Comparison of ENCODE assay signal across 1 cellular context in the genomic region with DNA sequence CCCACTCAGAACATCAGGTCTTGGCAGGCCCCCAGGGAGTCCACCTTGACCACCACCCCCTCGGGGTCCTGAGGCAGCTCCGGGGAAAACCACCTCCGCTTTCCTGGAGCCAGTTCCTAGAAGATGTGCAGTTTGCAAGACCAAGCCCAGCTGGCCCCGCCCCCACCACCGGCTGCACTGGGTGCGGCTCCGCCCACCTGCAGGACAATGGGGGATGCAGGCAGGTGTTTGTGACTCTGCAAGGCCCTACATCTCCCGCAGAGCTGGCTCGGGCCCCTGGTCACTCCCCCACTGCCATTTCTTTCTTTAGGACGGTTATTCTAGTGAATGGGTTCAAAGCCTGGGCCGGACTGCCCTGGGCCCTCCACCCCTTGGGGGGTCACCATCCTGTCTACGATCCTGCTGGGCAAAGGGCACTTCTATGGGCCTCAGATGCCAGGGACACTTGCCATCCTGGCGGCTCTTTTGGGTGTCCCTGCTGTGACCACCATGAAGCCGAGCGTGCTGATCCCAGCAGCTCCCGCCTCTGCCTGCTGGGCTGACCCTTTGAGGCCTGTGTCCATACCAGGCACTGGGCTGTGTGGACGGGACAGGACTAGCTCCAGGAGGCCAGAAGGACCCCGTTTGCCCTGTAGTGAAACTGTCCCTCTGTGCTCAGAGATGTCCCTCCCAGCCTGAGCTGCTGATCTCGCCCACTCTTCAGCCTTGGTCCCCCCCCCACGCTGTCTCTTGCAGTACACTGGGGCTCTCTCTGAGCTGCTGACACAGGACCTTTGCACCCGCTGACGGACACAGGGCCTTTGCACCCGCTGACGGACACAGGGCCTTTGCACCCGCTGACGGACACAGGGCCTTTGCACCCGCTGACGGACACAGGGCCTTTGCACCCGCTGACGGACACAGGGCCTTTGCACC.
TF ChIP-seq lines count a peak whose summit lies in the region.

No MANE protein-coding gene starts in this region.

TF ChIP-seq in HepG2, 621 proteins besides CTCF, POLR2A, EP300 and RAD21 (continued from another document and continues in another):
- TF ChIP-seq PATZ1 (CRISPR knock-in tag; IDR thresholded peaks at IDR 0.05) (peak; percentile 46; the same call in 1 of the 2 replicates), AGO1 (IDR thresholded peaks at IDR 0.05; ENCODE audit: low read depth, low read length, poor library complexity, severe bottlenecking) (no peak), FOSL1 (CRISPR knock-in tag; IDR thresholded peaks at IDR 0.05; ENCODE audit: borderline replicate concordance) (no peak), SP1 (IDR thresholded peaks at IDR 0.05) (no peak), SP1 (CRISPR knock-in tag; IDR thresholded peaks at IDR 0.05) (no peak), MAZ (IDR thresholded peaks at IDR 0.05; ENCODE audit: borderline replicate concordance, low read depth, low read length) (no peak), MAZ (CRISPR knock-in tag; IDR thresholded peaks at IDR 0.05; ENCODE audit: low read depth) (0 out of 2 replicates have a peak, but pooled peaks have one; percentile 39), LRRFIP1 (CRISPR knock-in tag; conservative IDR thresholded peaks at IDR 0.05) (no peak), MTA1 (CRISPR knock-in tag; IDR thresholded peaks at IDR 0.05; ENCODE audit: borderline replicate concordance) (no peak), ZNF354B (CRISPR knock-in tag; IDR thresholded peaks at IDR 0.05) (no peak), NFE2 (CRISPR knock-in tag; IDR thresholded peaks at IDR 0.05) (no peak), ZBTB38 (CRISPR knock-in tag; IDR thresholded peaks at IDR 0.05) (no peak), ERF (CRISPR knock-in tag; IDR thresholded peaks at IDR 0.05) (no peak), ZNF562 (CRISPR knock-in tag; IDR thresholded peaks at IDR 0.05; ENCODE audit: borderline replicate concordance) (no peak), ZBTB20 (CRISPR knock-in tag; IDR thresholded peaks at IDR 0.05; ENCODE audit: borderline replicate concordance, low read depth) (no peak), ZMYM3 (CRISPR knock-in tag; IDR thresholded peaks at IDR 0.05) (peak; percentile 100), YEATS4 (CRISPR knock-in tag; IDR thresholded peaks at IDR 0.05; ENCODE audit: borderline replicate concordance) (no peak), ZNF263 (CRISPR knock-in tag; IDR thresholded peaks at IDR 0.05) (no peak), ZNF639 (CRISPR knock-in tag; conservative IDR thresholded peaks at IDR 0.05) (no peak), ZFP90 (CRISPR knock-in tag; IDR thresholded peaks at IDR 0.05; ENCODE audit: borderline replicate concordance) (no peak), ZNF644 (CRISPR knock-in tag; IDR thresholded peaks at IDR 0.05; ENCODE audit: low read depth) (no peak), RBM39 (IDR thresholded peaks at IDR 0.05; ENCODE audit: low read depth, low read length, poor library complexity, severe bottlenecking) (no peak), KDM1A (CRISPR knock-in tag; IDR thresholded peaks at IDR 0.05) (peak; percentile 80; the same call in 1 of the 2 replicates), RFXAP (CRISPR knock-in tag; IDR thresholded peaks at IDR 0.05; ENCODE audit: borderline replicate concordance) (no peak), MED1 (CRISPR knock-in tag; IDR thresholded peaks at IDR 0.05) (no peak), KMT2B (CRISPR knock-in tag; IDR thresholded peaks at IDR 0.05) (no peak), ZFX (CRISPR knock-in tag; IDR thresholded peaks at IDR 0.05; ENCODE audit: low read depth) (no peak), XBP1 (CRISPR knock-in tag; IDR thresholded peaks at IDR 0.05) (no peak), HCFC1 (IDR thresholded peaks at IDR 0.05; ENCODE audit: low read depth, low read length) (no peak), ZNF572 (CRISPR knock-in tag; IDR thresholded peaks at IDR 0.05) (no peak), ZEB1 (IDR thresholded peaks at IDR 0.05; ENCODE audit: insufficient replicate concordance, low read depth) (peak; percentile 36), POLR2AphosphoS2 (IDR thresholded peaks at IDR 0.05; ENCODE audit: low read depth, low read length) (no peak), ZNF672 (CRISPR knock-in tag; IDR thresholded peaks at IDR 0.05) (no peak), SP140L (CRISPR knock-in tag; IDR thresholded peaks at IDR 0.05; ENCODE audit: borderline replicate concordance) (no peak), ISX (CRISPR knock-in tag; conservative IDR thresholded peaks at IDR 0.05) (no peak), SP4 (CRISPR knock-in tag; IDR thresholded peaks at IDR 0.05) (0 out of 2 replicates have a peak, but pooled peaks have one; percentile 23), ZFP62 (CRISPR knock-in tag; IDR thresholded peaks at IDR 0.05) (no peak), MEIS1 (CRISPR knock-in tag; IDR thresholded peaks at IDR 0.05; ENCODE audit: borderline replicate concordance) (no peak), CREBL2 (CRISPR knock-in tag; IDR thresholded peaks at IDR 0.05; ENCODE audit: borderline replicate concordance) (no peak), KDM4B (CRISPR knock-in tag; IDR thresholded peaks at IDR 0.05) (no peak), MYC (CRISPR knock-in tag; IDR thresholded peaks at IDR 0.05; ENCODE audit: borderline replicate concordance) (no peak), RFX1 (IDR thresholded peaks at IDR 0.05) (no peak), ZZZ3 (CRISPR knock-in tag; IDR thresholded peaks at IDR 0.05; ENCODE audit: borderline replicate concordance) (no peak), NFIC (IDR thresholded peaks at IDR 0.05; ENCODE audit: low read length) (no peak), MIER3 (CRISPR knock-in tag; IDR thresholded peaks at IDR 0.05; ENCODE audit: borderline replicate concordance) (no peak), MBNL3 (CRISPR knock-in tag; conservative IDR thresholded peaks at IDR 0.05) (no peak)
- TF ChIP-seq, protein P1, sequence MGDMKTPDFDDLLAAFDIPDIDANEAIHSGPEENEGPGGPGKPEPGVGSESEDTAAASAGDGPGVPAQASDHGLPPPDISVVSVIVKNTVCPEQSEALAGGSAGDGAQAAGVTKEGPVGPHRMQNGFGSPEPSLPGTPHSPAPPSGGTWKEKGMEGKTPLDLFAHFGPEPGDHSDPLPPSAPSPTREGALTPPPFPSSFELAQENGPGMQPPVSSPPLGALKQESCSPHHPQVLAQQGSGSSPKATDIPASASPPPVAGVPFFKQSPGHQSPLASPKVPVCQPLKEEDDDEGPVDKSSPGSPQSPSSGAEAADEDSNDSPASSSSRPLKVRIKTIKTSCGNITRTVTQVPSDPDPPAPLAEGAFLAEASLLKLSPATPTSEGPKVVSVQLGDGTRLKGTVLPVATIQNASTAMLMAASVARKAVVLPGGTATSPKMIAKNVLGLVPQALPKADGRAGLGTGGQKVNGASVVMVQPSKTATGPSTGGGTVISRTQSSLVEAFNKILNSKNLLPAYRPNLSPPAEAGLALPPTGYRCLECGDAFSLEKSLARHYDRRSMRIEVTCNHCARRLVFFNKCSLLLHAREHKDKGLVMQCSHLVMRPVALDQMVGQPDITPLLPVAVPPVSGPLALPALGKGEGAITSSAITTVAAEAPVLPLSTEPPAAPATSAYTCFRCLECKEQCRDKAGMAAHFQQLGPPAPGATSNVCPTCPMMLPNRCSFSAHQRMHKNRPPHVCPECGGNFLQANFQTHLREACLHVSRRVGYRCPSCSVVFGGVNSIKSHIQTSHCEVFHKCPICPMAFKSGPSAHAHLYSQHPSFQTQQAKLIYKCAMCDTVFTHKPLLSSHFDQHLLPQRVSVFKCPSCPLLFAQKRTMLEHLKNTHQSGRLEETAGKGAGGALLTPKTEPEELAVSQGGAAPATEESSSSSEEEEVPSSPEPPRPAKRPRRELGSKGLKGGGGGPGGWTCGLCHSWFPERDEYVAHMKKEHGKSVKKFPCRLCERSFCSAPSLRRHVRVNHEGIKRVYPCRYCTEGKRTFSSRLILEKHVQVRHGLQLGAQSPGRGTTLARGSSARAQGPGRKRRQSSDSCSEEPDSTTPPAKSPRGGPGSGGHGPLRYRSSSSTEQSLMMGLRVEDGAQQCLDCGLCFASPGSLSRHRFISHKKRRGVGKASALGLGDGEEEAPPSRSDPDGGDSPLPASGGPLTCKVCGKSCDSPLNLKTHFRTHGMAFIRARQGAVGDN (CRISPR knock-in tag; IDR thresholded peaks at IDR 0.05), result peak; percentile 51; the same call in 1 of the 2 replicates
- TF ChIP-seq, protein P2, sequence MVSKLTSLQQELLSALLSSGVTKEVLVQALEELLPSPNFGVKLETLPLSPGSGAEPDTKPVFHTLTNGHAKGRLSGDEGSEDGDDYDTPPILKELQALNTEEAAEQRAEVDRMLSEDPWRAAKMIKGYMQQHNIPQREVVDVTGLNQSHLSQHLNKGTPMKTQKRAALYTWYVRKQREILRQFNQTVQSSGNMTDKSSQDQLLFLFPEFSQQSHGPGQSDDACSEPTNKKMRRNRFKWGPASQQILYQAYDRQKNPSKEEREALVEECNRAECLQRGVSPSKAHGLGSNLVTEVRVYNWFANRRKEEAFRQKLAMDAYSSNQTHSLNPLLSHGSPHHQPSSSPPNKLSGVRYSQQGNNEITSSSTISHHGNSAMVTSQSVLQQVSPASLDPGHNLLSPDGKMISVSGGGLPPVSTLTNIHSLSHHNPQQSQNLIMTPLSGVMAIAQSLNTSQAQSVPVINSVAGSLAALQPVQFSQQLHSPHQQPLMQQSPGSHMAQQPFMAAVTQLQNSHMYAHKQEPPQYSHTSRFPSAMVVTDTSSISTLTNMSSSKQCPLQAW (CRISPR knock-in tag; IDR thresholded peaks at IDR 0.05), result no peak
- TF ChIP-seq, protein P3, sequence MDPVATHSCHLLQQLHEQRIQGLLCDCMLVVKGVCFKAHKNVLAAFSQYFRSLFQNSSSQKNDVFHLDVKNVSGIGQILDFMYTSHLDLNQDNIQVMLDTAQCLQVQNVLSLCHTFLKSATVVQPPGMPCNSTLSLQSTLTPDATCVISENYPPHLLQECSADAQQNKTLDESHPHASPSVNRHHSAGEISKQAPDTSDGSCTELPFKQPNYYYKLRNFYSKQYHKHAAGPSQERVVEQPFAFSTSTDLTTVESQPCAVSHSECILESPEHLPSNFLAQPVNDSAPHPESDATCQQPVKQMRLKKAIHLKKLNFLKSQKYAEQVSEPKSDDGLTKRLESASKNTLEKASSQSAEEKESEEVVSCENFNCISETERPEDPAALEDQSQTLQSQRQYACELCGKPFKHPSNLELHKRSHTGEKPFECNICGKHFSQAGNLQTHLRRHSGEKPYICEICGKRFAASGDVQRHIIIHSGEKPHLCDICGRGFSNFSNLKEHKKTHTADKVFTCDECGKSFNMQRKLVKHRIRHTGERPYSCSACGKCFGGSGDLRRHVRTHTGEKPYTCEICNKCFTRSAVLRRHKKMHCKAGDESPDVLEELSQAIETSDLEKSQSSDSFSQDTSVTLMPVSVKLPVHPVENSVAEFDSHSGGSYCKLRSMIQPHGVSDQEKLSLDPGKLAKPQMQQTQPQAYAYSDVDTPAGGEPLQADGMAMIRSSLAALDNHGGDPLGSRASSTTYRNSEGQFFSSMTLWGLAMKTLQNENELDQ (CRISPR knock-in tag; IDR thresholded peaks at IDR 0.05; ENCODE audit: borderline replicate concordance), result no peak
- TF ChIP-seq, protein P4, sequence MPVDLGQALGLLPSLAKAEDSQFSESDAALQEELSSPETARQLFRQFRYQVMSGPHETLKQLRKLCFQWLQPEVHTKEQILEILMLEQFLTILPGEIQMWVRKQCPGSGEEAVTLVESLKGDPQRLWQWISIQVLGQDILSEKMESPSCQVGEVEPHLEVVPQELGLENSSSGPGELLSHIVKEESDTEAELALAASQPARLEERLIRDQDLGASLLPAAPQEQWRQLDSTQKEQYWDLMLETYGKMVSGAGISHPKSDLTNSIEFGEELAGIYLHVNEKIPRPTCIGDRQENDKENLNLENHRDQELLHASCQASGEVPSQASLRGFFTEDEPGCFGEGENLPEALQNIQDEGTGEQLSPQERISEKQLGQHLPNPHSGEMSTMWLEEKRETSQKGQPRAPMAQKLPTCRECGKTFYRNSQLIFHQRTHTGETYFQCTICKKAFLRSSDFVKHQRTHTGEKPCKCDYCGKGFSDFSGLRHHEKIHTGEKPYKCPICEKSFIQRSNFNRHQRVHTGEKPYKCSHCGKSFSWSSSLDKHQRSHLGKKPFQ (CRISPR knock-in tag; IDR thresholded peaks at IDR 0.05; ENCODE audit: insufficient replicate concordance), result no peak
